2 cellular contexts compared by ENCODE assay signal in the genomic region with DNA sequence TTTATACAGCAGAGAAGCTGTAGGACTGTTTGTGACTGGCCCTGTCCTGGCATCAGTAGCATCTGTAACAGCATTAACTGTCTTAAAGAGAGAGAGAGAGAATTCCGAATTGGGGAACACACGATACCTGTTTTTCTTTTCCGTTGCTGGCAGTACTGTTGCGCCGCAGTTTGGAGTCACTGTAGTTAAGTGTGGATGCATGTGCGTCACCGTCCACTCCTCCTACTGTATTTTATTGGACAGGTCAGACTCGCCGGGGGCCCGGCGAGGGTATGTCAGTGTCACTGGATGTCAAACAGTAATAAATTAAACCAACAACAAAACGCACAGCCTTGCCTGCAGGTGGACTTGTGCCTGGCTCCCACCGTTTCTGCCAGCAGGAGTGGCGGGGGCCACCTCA.
TF ChIP-seq lines count a peak whose summit lies in the region.

No MANE protein-coding gene starts in this region.

TF ChIP-seq in GM12878, 131 proteins besides CTCF, POLR2A, EP300 and RAD21:
- TF ChIP-seq, protein P1, sequence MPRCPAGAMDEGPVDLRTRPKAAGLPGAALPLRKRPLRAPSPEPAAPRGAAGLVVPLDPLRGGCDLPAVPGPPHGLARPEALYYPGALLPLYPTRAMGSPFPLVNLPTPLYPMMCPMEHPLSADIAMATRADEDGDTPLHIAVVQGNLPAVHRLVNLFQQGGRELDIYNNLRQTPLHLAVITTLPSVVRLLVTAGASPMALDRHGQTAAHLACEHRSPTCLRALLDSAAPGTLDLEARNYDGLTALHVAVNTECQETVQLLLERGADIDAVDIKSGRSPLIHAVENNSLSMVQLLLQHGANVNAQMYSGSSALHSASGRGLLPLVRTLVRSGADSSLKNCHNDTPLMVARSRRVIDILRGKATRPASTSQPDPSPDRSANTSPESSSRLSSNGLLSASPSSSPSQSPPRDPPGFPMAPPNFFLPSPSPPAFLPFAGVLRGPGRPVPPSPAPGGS (IDR thresholded peaks at IDR 0.05; ENCODE audit: borderline replicate concordance, insufficient read depth, low read depth, low read length, poor library complexity, severe bottlenecking) = peak; percentile 57
- TF ChIP-seq ZNF384 (IDR thresholded peaks at IDR 0.05; ENCODE audit: borderline replicate concordance, low read depth, low read length) (no peak), NFXL1 (IDR thresholded peaks at IDR 0.05; ENCODE audit: borderline replicate concordance) (no peak), JUNB (IDR thresholded peaks at IDR 0.05) (no peak)
TF ChIP-seq in GM12878: peak in this region for 1.

TF ChIP-seq in HEK293T, 16 proteins besides CTCF, POLR2A, EP300 and RAD21 (continued from another document):
- no peak for TF ChIP-seq SUZ12 (IDR thresholded peaks at IDR 0.05)
- no peak for TF ChIP-seq CTBP1 (IDR thresholded peaks at IDR 0.05; ENCODE audit: borderline replicate concordance)
- TF ChIP-seq, protein P2, sequence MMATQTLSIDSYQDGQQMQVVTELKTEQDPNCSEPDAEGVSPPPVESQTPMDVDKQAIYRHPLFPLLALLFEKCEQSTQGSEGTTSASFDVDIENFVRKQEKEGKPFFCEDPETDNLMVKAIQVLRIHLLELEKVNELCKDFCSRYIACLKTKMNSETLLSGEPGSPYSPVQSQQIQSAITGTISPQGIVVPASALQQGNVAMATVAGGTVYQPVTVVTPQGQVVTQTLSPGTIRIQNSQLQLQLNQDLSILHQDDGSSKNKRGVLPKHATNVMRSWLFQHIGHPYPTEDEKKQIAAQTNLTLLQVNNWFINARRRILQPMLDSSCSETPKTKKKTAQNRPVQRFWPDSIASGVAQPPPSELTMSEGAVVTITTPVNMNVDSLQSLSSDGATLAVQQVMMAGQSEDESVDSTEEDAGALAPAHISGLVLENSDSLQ (IDR thresholded peaks at IDR 0.05) = no peak
